ENCODE assay signal across 2 cellular contexts in genomic region chr11:47524200-47524874, GRCh38.
TF ChIP-seq lines count a peak whose summit lies in the region.

No MANE protein-coding gene starts in this region.

TF ChIP-seq in endothelial cell of umbilical vein, 7 proteins besides CTCF, POLR2A, EP300 and RAD21:
- no peak for TF ChIP-seq POLR2AphosphoS5 (IDR thresholded peaks at IDR 0.05; ENCODE audit: insufficient read depth, low read depth, low read length)
- no peak for TF ChIP-seq FOS (IDR thresholded peaks at IDR 0.05; ENCODE audit: borderline replicate concordance, insufficient read depth, low read length)
- no peak for TF ChIP-seq GATA2 (IDR thresholded peaks at IDR 0.05; ENCODE audit: insufficient read depth, insufficient read length, low read depth, low read length)
- TF ChIP-seq EZH2 (IDR thresholded peaks at IDR 0.05; ENCODE audit: borderline replicate concordance, low read depth, low read length, severe bottlenecking) = no peak
- no peak for TF ChIP-seq MAX (IDR thresholded peaks at IDR 0.05; ENCODE audit: insufficient read depth, insufficient read length)
- no peak for TF ChIP-seq MYC (IDR thresholded peaks at IDR 0.05; ENCODE audit: low read depth, low read length)
- TF ChIP-seq JUN (IDR thresholded peaks at IDR 0.05; ENCODE audit: borderline replicate concordance, insufficient read depth, insufficient read length, low read depth) = no peak

TF ChIP-seq in HEK293T, 16 proteins besides CTCF, POLR2A, EP300 and RAD21:
- TF ChIP-seq SUZ12 (IDR thresholded peaks at IDR 0.05) = no peak
- TF ChIP-seq PKNOX1 (IDR thresholded peaks at IDR 0.05) = no peak
- TF ChIP-seq HDGF (IDR thresholded peaks at IDR 0.05; ENCODE audit: borderline replicate concordance) = no peak
- TF ChIP-seq BHLHE40 (IDR thresholded peaks at IDR 0.05; ENCODE audit: borderline replicate concordance) = no peak
- no peak for TF ChIP-seq ARNT (IDR thresholded peaks at IDR 0.05)
- no peak for TF ChIP-seq FOXK2 (IDR thresholded peaks at IDR 0.05)
- no peak for TF ChIP-seq ZNF384 (IDR thresholded peaks at IDR 0.05)
- no peak for TF ChIP-seq NFRKB (IDR thresholded peaks at IDR 0.05)
- no peak for TF ChIP-seq L3MBTL2 (conservative IDR thresholded peaks at IDR 0.05)
- no peak for TF ChIP-seq ELF4 (IDR thresholded peaks at IDR 0.05)
- TF ChIP-seq CTBP1 (IDR thresholded peaks at IDR 0.05; ENCODE audit: borderline replicate concordance) = no peak
TF ChIP-seq in HEK293T: peak in this region for 0.
